ENCODE assay signal across 7 cellular contexts in genomic region chr20:32333988-32334885, GRCh38. TPM values are rescaled to one million over a fixed set of nuclear protein-coding genes. Genes with fewer than 3 reads are reported as not detected.
A peak's percentile ranks its signal among the peaks of the same experiment; 100 is the strongest.
DNase-seq lines count a peak whose midpoint lies in the region; ATAC-seq lines count a peak whose summit lies in the region.

No MANE protein-coding gene starts in this region.

- no peaks in the 10 kb centered on the region for H3K27me3 Mint-ChIP-seq in activated CD4-positive, alpha-beta T cell treated with anti-CD3 and anti-CD28 coated beads, Interleukin-2, amount 10 ng/mL, durations not matched to agents 7 days and 5 days

- POLR2A ChIA-PET in activated CD4-positive, alpha-beta T cell treated with anti-CD3 and anti-CD28 coated beads, Interleukin-2, amount 10 ng/mL, durations not matched to agents 7 days and 5 days (lab: Charles Lee), result no interaction called here

- ATAC-seq in HG02763 (IDR thresholded peaks at IDR 0.05; ENCODE audit: unreplicated experiment) (peak; percentile 17), esophagus mucosa (peak; percentile 56), HG03139 (IDR thresholded peaks at IDR 0.05; ENCODE audit: unreplicated experiment) (no peak)

- peaks cover 33% of the 10 kb centered on the region for H3K4me1 Mint-ChIP-seq in activated CD4-positive, alpha-beta T cell treated with anti-CD3 and anti-CD28 coated beads, Interleukin-2, amount 10 ng/mL, durations not matched to agents 7 days and 5 days

- peak overlapping the region; percentile 87 for H3K27ac Mint-ChIP-seq in activated CD4-positive, alpha-beta T cell treated with anti-CD3 and anti-CD28 coated beads, Interleukin-2, amount 10 ng/mL, durations not matched to agents 7 days and 5 days

- peak; percentile 33 for DNase-seq in activated CD4-positive, alpha-beta T cell treated with anti-CD3 and anti-CD28 coated beads, Interleukin-2, amount 10 ng/mL, durations not matched to agents 7 days and 5 days
- peak in 2 of 3 donors; percentile 43 to 50 for DNase-seq in stimulated activated CD4-positive, alpha-beta T cell treated with anti-CD3 and anti-CD28 coated beads, Interleukin-12 subunit alpha, Interleukin-12 subunit beta, amount 100 ng/mL, for 48 hours (ENCODE audit: low read depth in 2 of 3, low spot score in 1 of 3)
- DNase-seq in NCI-H2081 treated with DMSO at 0.1 percent for 48 hours (lab: John Stamatoyannopoulos, UW) (no peak), NCI-H345 treated with DMSO at 0.1 percent for 48 hours (lab: John Stamatoyannopoulos, UW; ENCODE audit: unreplicated experiment) (no peak)

- CTCF ChIA-PET in activated CD4-positive, alpha-beta T cell treated with anti-CD3 and anti-CD28 coated beads, Interleukin-2, amount 10 ng/mL, durations not matched to agents 7 days and 5 days (lab: Charles Lee), result interaction anchor here (0.8 to 1.3 kb wide), 2 partner anchors 19 to 51 kb away, joined by 3 read pairs; no protein-coding TSS in a partner anchor

- H3K9me3 Mint-ChIP-seq in activated CD4-positive, alpha-beta T cell treated with anti-CD3 and anti-CD28 coated beads, Interleukin-2, amount 10 ng/mL, durations not matched to agents 7 days and 5 days, result no peaks in the 10 kb centered on the region

- no peak overlapping the region for H3K4me3 Mint-ChIP-seq in activated CD4-positive, alpha-beta T cell treated with anti-CD3 and anti-CD28 coated beads, Interleukin-2, amount 10 ng/mL, durations not matched to agents 7 days and 5 days

- H3K36me3 Mint-ChIP-seq in activated CD4-positive, alpha-beta T cell treated with anti-CD3 and anti-CD28 coated beads, Interleukin-2, amount 10 ng/mL, durations not matched to agents 7 days and 5 days (ENCODE audit: low read depth), result peaks cover 28% of the 10 kb centered on the region

RNA-seq across cellular contexts. Expression of gene ASXL1, which starts 23.9 kb away (rescaled TPM):
- 100 to 1,000 TPM; 110 TPM for total RNA-seq in activated CD4-positive, alpha-beta T cell treated with anti-CD3 and anti-CD28 coated beads, Interleukin-2, amount 10 ng/mL, durations not matched to agents 7 days and 5 days
- 27.5 TPM for total RNA-seq in esophagus mucosa

RNA-seq across cellular contexts. Expression of gene KIF3B, which starts 56.8 kb away (rescaled TPM):
- 10 to 100 TPM; 16.1 to 16.9 TPM for total RNA-seq in activated CD4-positive, alpha-beta T cell treated with anti-CD3 and anti-CD28 coated beads, Interleukin-2, amount 10 ng/mL, durations not matched to agents 7 days and 5 days
- 11.9 TPM for total RNA-seq in esophagus mucosa

Comparison
In these comparisons a context has a peak if more than half of its experiments do, and no peak if none do; other contexts are left out.
1. DNase-seq: peak in activated CD4-positive, alpha-beta T cell treated with anti-CD3 and anti-CD28 coated beads, Interleukin-2, amount 10 ng/mL, durations not matched to agents 7 days and 5 days (single experiment) and stimulated activated CD4-positive, alpha-beta T cell treated with anti-CD3 and anti-CD28 coated beads, Interleukin-12 subunit alpha, Interleukin-12 subunit beta, amount 100 ng/mL, for 48 hours (2 of 3); none in NCI-H2081 treated with DMSO at 0.1 percent for 48 hours (single experiment) and NCI-H345 treated with DMSO at 0.1 percent for 48 hours (single experiment).